ENCODE assay signal across 14 cellular contexts in genomic region chr9:11088826-11089374, GRCh38.
A peak's percentile ranks its signal among the peaks of the same experiment; 100 is the strongest.
DNase-seq lines count a peak whose midpoint lies in the region; ATAC-seq and TF ChIP-seq lines count a peak whose summit lies in the region.
"Had no signal": no experiment of that assay in that cellular context is flagged by ENCODE, and none has a peak within 500 bp of the region (broad histone marks: within the 10 kb centered on the region; RNA-seq: fewer than 3 reads in every experiment).

No MANE protein-coding gene starts in this region.

- H3K27me3 ChIP-seq in neural cell (ENCODE audit: insufficient read depth, low read depth, low read length) = no peaks in the 10 kb centered on the region
- H3K27me3 ChIP-seq: BLaER1 treated with 17β-estradiol and CSF1 and Interleukin-3, amounts not matched to agents 10 nM and 100 nM had no signal

- no peak overlapping the region for H3K4me2 ChIP-seq in neural cell (ENCODE audit: low read length)
- H3K4me2 ChIP-seq: BLaER1 treated with 17β-estradiol and CSF1 and Interleukin-3, amounts not matched to agents 10 nM and 100 nM had no signal

- H3K79me2 ChIP-seq in neural cell (replicated peaks; ENCODE audit: insufficient read depth, low read length) = no peaks in the 10 kb centered on the region

- H3K36me3 Mint-ChIP-seq in activated T-cell treated with anti-CD3 and anti-CD28 coated beads, Interleukin-2, amount 50 U/mL, for 24 hours (ENCODE audit: low read depth) = no peaks in the 10 kb centered on the region
- H3K36me3 Mint-ChIP-seq: CD8-positive, alpha-beta T cell had no signal

- DNase-seq in astrocyte of the hippocampus (ENCODE audit: low read depth, low spot score) (peak; percentile 9), iris pigment epithelial cell (ENCODE audit: low read depth) (peak; percentile 29), NCI-H1694 treated with DMSO at 0.1 percent for 48 hours (lab: John Stamatoyannopoulos, UW) (no peak)
- no peak for DNase-seq in activated T-cell treated with anti-CD3 and anti-CD28 coated beads, Interleukin-2, amount 50 U/mL, for 24 hours
- DNase-seq: Calu3; CD8-positive, alpha-beta T cell; DMS79 treated with DMSO at 0.1 percent for 48 hours; GF-D8; H9 had no signal

- no peak for TF ChIP-seq RAD21 in neural cell (conservative IDR thresholded peaks at IDR 0.05)

- no peak overlapping the region for H3K4me3 Mint-ChIP-seq in activated T-cell treated with anti-CD3 and anti-CD28 coated beads, Interleukin-2, amount 50 U/mL, for 24 hours
- H3K4me3 Mint-ChIP-seq: B cell; CD8-positive, alpha-beta T cell; H9 had no signal

- no peak overlapping the region for H3K9ac ChIP-seq in neural cell (ENCODE audit: low read length)
- H3K9ac ChIP-seq: BLaER1 treated with 17β-estradiol and CSF1 and Interleukin-3, amounts not matched to agents 10 nM and 100 nM had no signal

- no peaks in the 10 kb centered on the region for H3K9me3 ChIP-seq in neural cell (ENCODE audit: low read length)

- no peak overlapping the region for H3K4me3 ChIP-seq in neural cell (ENCODE audit: low read length)
- H3K4me3 ChIP-seq: BLaER1 treated with 17β-estradiol and CSF1 and Interleukin-3, amounts not matched to agents 10 nM and 100 nM had no signal

- no peak overlapping the region for H2AFZ ChIP-seq in neural cell (ENCODE audit: low read depth, low read length)

- no peak overlapping the region for H3K27ac ChIP-seq in neural cell (ENCODE audit: low read length)
- H3K27ac ChIP-seq: BLaER1 treated with 17β-estradiol and CSF1 and Interleukin-3, amounts not matched to agents 10 nM and 100 nM had no signal

- H3K9me3 Mint-ChIP-seq in activated T-cell treated with anti-CD3 and anti-CD28 coated beads, Interleukin-2, amount 50 U/mL, for 24 hours = peaks cover 18% of the 10 kb centered on the region
- H3K9me3 Mint-ChIP-seq: H9 had no signal

- ATAC-seq in GM19351 (IDR thresholded peaks at IDR 0.05; ENCODE audit: unreplicated experiment) = no peak
- ATAC-seq: CD8-positive, alpha-beta T cell; HepG2 had no signal

- TF ChIP-seq CTCF in neural cell (IDR thresholded peaks at IDR 0.05; ENCODE audit: poor library complexity, severe bottlenecking) = no peak

- peak; percentile 98 for TF ChIP-seq EP300 in neural cell (conservative IDR thresholded peaks at IDR 0.05; ENCODE audit: poor library complexity, severe bottlenecking)

- no peaks in the 10 kb centered on the region for H3K27me3 Mint-ChIP-seq in activated T-cell treated with anti-CD3 and anti-CD28 coated beads, Interleukin-2, amount 50 U/mL, for 24 hours
- H3K27me3 Mint-ChIP-seq: B cell had no signal

- no peaks in the 10 kb centered on the region for H3F3A ChIP-seq in neural cell (ENCODE audit: insufficient read depth, low read length, poor library complexity, severe bottlenecking)

- no peaks in the 10 kb centered on the region for H3K9me2 ChIP-seq in neural cell (ENCODE audit: insufficient read depth, low read length)

- H3K27ac Mint-ChIP-seq in activated T-cell treated with anti-CD3 and anti-CD28 coated beads, Interleukin-2, amount 50 U/mL, for 24 hours = no peak overlapping the region
- H3K27ac Mint-ChIP-seq: B cell; CD8-positive, alpha-beta T cell; H9 had no signal

- H4K20me1 ChIP-seq in neural cell (ENCODE audit: insufficient read depth) = no peaks in the 10 kb centered on the region
- H4K20me1 ChIP-seq: BLaER1 treated with 17β-estradiol and CSF1 and Interleukin-3, amounts not matched to agents 10 nM and 100 nM had no signal

- H3K36me3 ChIP-seq in neural cell (ENCODE audit: insufficient read depth, low read length) = no peaks in the 10 kb centered on the region
- H3K36me3 ChIP-seq: BLaER1 treated with 17β-estradiol and CSF1 and Interleukin-3, amounts not matched to agents 10 nM and 100 nM had no signal

- H3K4me1 Mint-ChIP-seq in activated T-cell treated with anti-CD3 and anti-CD28 coated beads, Interleukin-2, amount 50 U/mL, for 24 hours (ENCODE audit: low read depth) = no peaks in the 10 kb centered on the region
- H3K4me1 Mint-ChIP-seq: B cell had no signal

TF ChIP-seq in neural cell, 6 proteins besides CTCF, POLR2A, EP300 and RAD21:
- TF ChIP-seq, protein P1, sequence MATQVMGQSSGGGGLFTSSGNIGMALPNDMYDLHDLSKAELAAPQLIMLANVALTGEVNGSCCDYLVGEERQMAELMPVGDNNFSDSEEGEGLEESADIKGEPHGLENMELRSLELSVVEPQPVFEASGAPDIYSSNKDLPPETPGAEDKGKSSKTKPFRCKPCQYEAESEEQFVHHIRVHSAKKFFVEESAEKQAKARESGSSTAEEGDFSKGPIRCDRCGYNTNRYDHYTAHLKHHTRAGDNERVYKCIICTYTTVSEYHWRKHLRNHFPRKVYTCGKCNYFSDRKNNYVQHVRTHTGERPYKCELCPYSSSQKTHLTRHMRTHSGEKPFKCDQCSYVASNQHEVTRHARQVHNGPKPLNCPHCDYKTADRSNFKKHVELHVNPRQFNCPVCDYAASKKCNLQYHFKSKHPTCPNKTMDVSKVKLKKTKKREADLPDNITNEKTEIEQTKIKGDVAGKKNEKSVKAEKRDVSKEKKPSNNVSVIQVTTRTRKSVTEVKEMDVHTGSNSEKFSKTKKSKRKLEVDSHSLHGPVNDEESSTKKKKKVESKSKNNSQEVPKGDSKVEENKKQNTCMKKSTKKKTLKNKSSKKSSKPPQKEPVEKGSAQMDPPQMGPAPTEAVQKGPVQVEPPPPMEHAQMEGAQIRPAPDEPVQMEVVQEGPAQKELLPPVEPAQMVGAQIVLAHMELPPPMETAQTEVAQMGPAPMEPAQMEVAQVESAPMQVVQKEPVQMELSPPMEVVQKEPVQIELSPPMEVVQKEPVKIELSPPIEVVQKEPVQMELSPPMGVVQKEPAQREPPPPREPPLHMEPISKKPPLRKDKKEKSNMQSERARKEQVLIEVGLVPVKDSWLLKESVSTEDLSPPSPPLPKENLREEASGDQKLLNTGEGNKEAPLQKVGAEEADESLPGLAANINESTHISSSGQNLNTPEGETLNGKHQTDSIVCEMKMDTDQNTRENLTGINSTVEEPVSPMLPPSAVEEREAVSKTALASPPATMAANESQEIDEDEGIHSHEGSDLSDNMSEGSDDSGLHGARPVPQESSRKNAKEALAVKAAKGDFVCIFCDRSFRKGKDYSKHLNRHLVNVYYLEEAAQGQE (IDR thresholded peaks at IDR 0.05; ENCODE audit: borderline replicate concordance) = peak; percentile 55
- TF ChIP-seq EZH2 (IDR thresholded peaks at IDR 0.05; ENCODE audit: borderline replicate concordance, insufficient read depth, low read length, poor library complexity, severe bottlenecking) = no peak
- TF ChIP-seq POLR2AphosphoS5 (IDR thresholded peaks at IDR 0.05) = peak; percentile 70
- TF ChIP-seq MXI1 (conservative IDR thresholded peaks at IDR 0.05; ENCODE audit: poor library complexity, severe bottlenecking) = no peak
- no peak for TF ChIP-seq TAF1 (IDR thresholded peaks at IDR 0.05; ENCODE audit: low read depth)
- no peak for TF ChIP-seq SMC3 (conservative IDR thresholded peaks at IDR 0.05; ENCODE audit: poor library complexity)

Comparison
In these comparisons a context has a peak if more than half of its experiments do, and no peak if none do; other contexts are left out.
1. DNase-seq: peak in astrocyte of the hippocampus (single experiment) and iris pigment epithelial cell (single experiment); none in NCI-H1694 treated with DMSO at 0.1 percent for 48 hours (single experiment) and activated T-cell treated with anti-CD3 and anti-CD28 coated beads, Interleukin-2, amount 50 U/mL, for 24 hours (single experiment).